8 cellular contexts compared by ENCODE assay signal in genomic region chr22:24175160-24175808, GRCh38. TPM values are rescaled to one million over a fixed set of nuclear protein-coding genes. Genes with fewer than 3 reads are reported as not detected.
A peak's percentile ranks its signal among the peaks of the same experiment; 100 is the strongest.
DNase-seq lines count a peak whose midpoint lies in the region; ATAC-seq and TF ChIP-seq lines count a peak whose summit lies in the region.

No MANE protein-coding gene starts in this region.

- no peak overlapping the region for H3K4me2 ChIP-seq in PC-9
- H3K4me2 ChIP-seq in fibroblast of lung (ENCODE audit: extremely low read depth, insufficient read depth, low read length): no peak overlapping the region

- no peaks in the 10 kb centered on the region for H3K36me3 Mint-ChIP-seq in natural killer cell treated with Interleukin-12 subunit alpha and Interleukin-12 subunit beta and Interleukin-15 and Interleukin-18, amount 100 ng/mL, for 72 hours

- H3K9ac ChIP-seq in fibroblast of lung (ENCODE audit: insufficient read depth, low read length): no peak overlapping the region
- peak overlapping the region; percentile 42 to 78 for H3K9ac ChIP-seq in stomach smooth muscle (ENCODE audit: low read length in 2 of 2)

- peak; percentile 50 to 60 for ATAC-seq in natural killer cell treated with Interleukin-12 subunit alpha and Interleukin-12 subunit beta and Interleukin-15 and Interleukin-18, amount 100 ng/mL, for 72 hours
- ATAC-seq in HG02970 (IDR thresholded peaks at IDR 0.05; ENCODE audit: low FRiP score, unreplicated experiment): no peak

- no peak overlapping the region for H3K4me3 ChIP-seq in PC-9
- no peak overlapping the region for H3K4me3 ChIP-seq in fibroblast of lung (replicated peaks in 1 of 4; ENCODE audit: control extremely low read depth in 1 of 4, insufficient read depth in 1 of 4, low read depth in 3 of 4, low read length in 4 of 4)
- peak overlapping the region in 1 of 2 donors; percentile 3 for H3K4me3 ChIP-seq in stomach smooth muscle (ENCODE audit: low read length in 2 of 2)

- peaks cover 2% of the 10 kb centered on the region; the same call in 1 of the 2 replicates for H3F3A ChIP-seq in PC-9 (ENCODE audit: insufficient read depth, low read depth)

- CTCF ChIA-PET in PC-9 (lab: Charles Lee): interaction anchor here (0.7 kb wide), 1 partner anchor 67 kb away, joined by 8 read pairs; no protein-coding TSS in a partner anchor

- no peaks in the 10 kb centered on the region for H4K20me1 ChIP-seq in PC-9 (ENCODE audit: insufficient read depth)
- H4K20me1 ChIP-seq in fibroblast of lung (ENCODE audit: control insufficient read depth, extremely low read depth, insufficient read depth, low read length): no peaks in the 10 kb centered on the region

- no peaks in the 10 kb centered on the region for H3K9me3 Mint-ChIP-seq in natural killer cell treated with Interleukin-12 subunit alpha and Interleukin-12 subunit beta and Interleukin-15 and Interleukin-18, amount 100 ng/mL, for 72 hours

- H3K4me3 Mint-ChIP-seq in natural killer cell treated with Interleukin-12 subunit alpha and Interleukin-12 subunit beta and Interleukin-15 and Interleukin-18, amount 100 ng/mL, for 72 hours: no peak overlapping the region

- POLR2A ChIA-PET in PC-9 (lab: Charles Lee; ENCODE audit: unreplicated experiment): no interaction called here

- DNase-seq in PC-9 (peak in 1 of 2 experiments; percentile 63), activated T-helper 1 cell treated with Interleukin-2 at 50 U/mL for 16 hours (ENCODE audit: low read depth) (peak; percentile 38), fibroblast of lung (ENCODE audit: low read depth in 2 of 2) (peak; percentile 54 to 78)
- no peak for DNase-seq in natural killer cell treated with Interleukin-12 subunit alpha and Interleukin-12 subunit beta and Interleukin-15 and Interleukin-18, amount 100 ng/mL, for 72 hours (ENCODE audit: low spot score)

- no peak overlapping the region for H3K27ac ChIP-seq in 22Rv1
- H3K27ac ChIP-seq in PC-9: no peak overlapping the region
- no peak overlapping the region for H3K27ac ChIP-seq in fibroblast of lung (ENCODE audit: insufficient read depth, low read length)
- peak overlapping the region; percentile 87 for H3K27ac ChIP-seq in stomach smooth muscle (ENCODE audit: low read length)

- peak; percentile 83 for TF ChIP-seq CTCF in 22Rv1 (IDR thresholded peaks at IDR 0.05)
- peak; percentile 87 for TF ChIP-seq CTCF in GM12872 (IDR thresholded peaks at IDR 0.05; ENCODE audit: insufficient read depth, low read depth, low read length)
- peak; percentile 88 for TF ChIP-seq CTCF in PC-9 (conservative IDR thresholded peaks at IDR 0.05)
- TF ChIP-seq CTCF in fibroblast of lung (conservative IDR thresholded peaks at IDR 0.05 in 1 of 2, IDR thresholded peaks at IDR 0.05 in 1 of 2; ENCODE audit: low read depth in 1 of 2, low read length in 2 of 2): peak; percentile 91 to 92

- H3K27ac Mint-ChIP-seq in natural killer cell treated with Interleukin-12 subunit alpha and Interleukin-12 subunit beta and Interleukin-15 and Interleukin-18, amount 100 ng/mL, for 72 hours: peak overlapping the region in 1 of 2 donors; percentile 48

- H3K9me3 ChIP-seq in PC-9 (ENCODE audit: insufficient read depth, low read depth) (no peaks in the 10 kb centered on the region), fibroblast of lung (ENCODE audit: control insufficient read depth, insufficient read depth, low read depth, low read length) (no peaks in the 10 kb centered on the region), stomach smooth muscle (ENCODE audit: control insufficient read depth in 2 of 2, low read length in 2 of 2) (no peaks in the 10 kb centered on the region)

- no peaks in the 10 kb centered on the region for H3K36me3 ChIP-seq in PC-9 (ENCODE audit: low read depth)
- peaks cover 26% of the 10 kb centered on the region for H3K36me3 ChIP-seq in fibroblast of lung (ENCODE audit: control insufficient read depth, insufficient read depth, low read length)
- H3K36me3 ChIP-seq in stomach smooth muscle (ENCODE audit: control insufficient read depth in 2 of 2, insufficient read depth in 2 of 2, low read length in 2 of 2): peaks cover 27 to 34% of the 10 kb centered on the region in 2 donors

- H3K9me2 ChIP-seq in PC-9 (ENCODE audit: insufficient read depth): no peaks in the 10 kb centered on the region

- H3K79me2 ChIP-seq in PC-9 (ENCODE audit: low read depth) (no peaks in the 10 kb centered on the region), fibroblast of lung (ENCODE audit: control insufficient read depth, insufficient read depth, low read length) (no peaks in the 10 kb centered on the region)

- BruUV-seq in PC-9 (replicated peaks; lab: Mats Ljungman, UMichigan): no TSS peak

- H3K27me3 ChIP-seq in PC-9 (ENCODE audit: insufficient read depth, low read depth): no peaks in the 10 kb centered on the region
- no peaks in the 10 kb centered on the region for H3K27me3 ChIP-seq in fibroblast of lung (ENCODE audit: control insufficient read depth, insufficient read depth, low read length)
- no peaks in the 10 kb centered on the region for H3K27me3 ChIP-seq in stomach smooth muscle (ENCODE audit: control insufficient read depth in 1 of 2, insufficient read depth in 2 of 2, low read length in 2 of 2)

- H2AFZ ChIP-seq in PC-9 (no peak overlapping the region), fibroblast of lung (ENCODE audit: low read length) (no peak overlapping the region)

- H3K4me1 Mint-ChIP-seq in natural killer cell treated with Interleukin-12 subunit alpha and Interleukin-12 subunit beta and Interleukin-15 and Interleukin-18, amount 100 ng/mL, for 72 hours (ENCODE audit: low read depth in 2 of 2): no peaks in the 10 kb centered on the region

- intact Hi-C loops in PC-9 (cut with micrococcal nuclease; ENCODE audit: unreplicated experiment): no loop called here

- no peaks in the 10 kb centered on the region for H3K27me3 Mint-ChIP-seq in natural killer cell treated with Interleukin-12 subunit alpha and Interleukin-12 subunit beta and Interleukin-15 and Interleukin-18, amount 100 ng/mL, for 72 hours

- H3K4me1 ChIP-seq in PC-9 (replicated peaks; ENCODE audit: insufficient read depth) (peaks cover 6% of the 10 kb centered on the region; the same call in 1 of the 2 replicates), fibroblast of lung (ENCODE audit: control insufficient read depth, extremely low read depth, insufficient read depth, low read length) (no peaks in the 10 kb centered on the region), stomach smooth muscle (ENCODE audit: control insufficient read depth, insufficient read depth, low read length) (peaks cover 39% of the 10 kb centered on the region)

RNA-seq across cellular contexts. Expression of gene SUSD2, which starts 6.0 kb away (rescaled TPM):
- 5.5 and 5.7 TPM in 2 replicates for total RNA-seq in PC-9 (2021)
- 0.77 and 10.6 TPM in 2 replicates for total RNA-seq in fibroblast of lung
- 10.5 and 11.9 TPM in 2 replicates for polyA plus RNA-seq in fibroblast of lung
- 18.5 and 23.8 TPM in 2 replicates for polyA plus RNA-seq in fibroblast of lung (2012)
- 14.8 and 45.0 TPM in 2 replicates for polyA minus RNA-seq in fibroblast of lung (ENCODE audit: low replicate concordance)
- 1 to 10 TPM; 2.4 to 2.7 TPM for total RNA-seq in natural killer cell treated with Interleukin-12 subunit alpha and Interleukin-12 subunit beta and Interleukin-15 and Interleukin-18, amount 100 ng/mL, for 72 hours
